ENCODE assay signal across 1 cellular context in genomic region chr17:74373838-74374606, GRCh38.
TF ChIP-seq lines count a peak whose summit lies in the region.

No MANE protein-coding gene starts in this region.

TF ChIP-seq in HepG2, 621 proteins besides CTCF, POLR2A, EP300 and RAD21 (continued from another document and continues in another):
- TF ChIP-seq, protein P1, sequence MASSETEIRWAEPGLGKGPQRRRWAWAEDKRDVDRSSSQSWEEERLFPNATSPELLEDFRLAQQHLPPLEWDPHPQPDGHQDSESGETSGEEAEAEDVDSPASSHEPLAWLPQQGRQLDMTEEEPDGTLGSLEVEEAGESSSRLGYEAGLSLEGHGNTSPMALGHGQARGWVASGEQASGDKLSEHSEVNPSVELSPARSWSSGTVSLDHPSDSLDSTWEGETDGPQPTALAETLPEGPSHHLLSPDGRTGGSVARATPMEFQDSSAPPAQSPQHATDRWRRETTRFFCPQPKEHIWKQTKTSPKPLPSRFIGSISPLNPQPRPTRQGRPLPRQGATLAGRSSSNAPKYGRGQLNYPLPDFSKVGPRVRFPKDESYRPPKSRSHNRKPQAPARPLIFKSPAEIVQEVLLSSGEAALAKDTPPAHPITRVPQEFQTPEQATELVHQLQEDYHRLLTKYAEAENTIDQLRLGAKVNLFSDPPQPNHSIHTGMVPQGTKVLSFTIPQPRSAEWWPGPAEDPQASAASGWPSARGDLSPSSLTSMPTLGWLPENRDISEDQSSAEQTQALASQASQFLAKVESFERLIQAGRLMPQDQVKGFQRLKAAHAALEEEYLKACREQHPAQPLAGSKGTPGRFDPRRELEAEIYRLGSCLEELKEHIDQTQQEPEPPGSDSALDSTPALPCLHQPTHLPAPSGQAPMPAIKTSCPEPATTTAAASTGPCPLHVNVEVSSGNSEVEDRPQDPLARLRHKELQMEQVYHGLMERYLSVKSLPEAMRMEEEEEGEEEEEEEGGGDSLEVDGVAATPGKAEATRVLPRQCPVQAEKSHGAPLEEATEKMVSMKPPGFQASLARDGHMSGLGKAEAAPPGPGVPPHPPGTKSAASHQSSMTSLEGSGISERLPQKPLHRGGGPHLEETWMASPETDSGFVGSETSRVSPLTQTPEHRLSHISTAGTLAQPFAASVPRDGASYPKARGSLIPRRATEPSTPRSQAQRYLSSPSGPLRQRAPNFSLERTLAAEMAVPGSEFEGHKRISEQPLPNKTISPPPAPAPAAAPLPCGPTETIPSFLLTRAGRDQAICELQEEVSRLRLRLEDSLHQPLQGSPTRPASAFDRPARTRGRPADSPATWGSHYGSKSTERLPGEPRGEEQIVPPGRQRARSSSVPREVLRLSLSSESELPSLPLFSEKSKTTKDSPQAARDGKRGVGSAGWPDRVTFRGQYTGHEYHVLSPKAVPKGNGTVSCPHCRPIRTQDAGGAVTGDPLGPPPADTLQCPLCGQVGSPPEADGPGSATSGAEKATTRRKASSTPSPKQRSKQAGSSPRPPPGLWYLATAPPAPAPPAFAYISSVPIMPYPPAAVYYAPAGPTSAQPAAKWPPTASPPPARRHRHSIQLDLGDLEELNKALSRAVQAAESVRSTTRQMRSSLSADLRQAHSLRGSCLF (CRISPR knock-in tag; IDR thresholded peaks at IDR 0.05; ENCODE audit: borderline replicate concordance) = no peak
- TF ChIP-seq, protein P2, sequence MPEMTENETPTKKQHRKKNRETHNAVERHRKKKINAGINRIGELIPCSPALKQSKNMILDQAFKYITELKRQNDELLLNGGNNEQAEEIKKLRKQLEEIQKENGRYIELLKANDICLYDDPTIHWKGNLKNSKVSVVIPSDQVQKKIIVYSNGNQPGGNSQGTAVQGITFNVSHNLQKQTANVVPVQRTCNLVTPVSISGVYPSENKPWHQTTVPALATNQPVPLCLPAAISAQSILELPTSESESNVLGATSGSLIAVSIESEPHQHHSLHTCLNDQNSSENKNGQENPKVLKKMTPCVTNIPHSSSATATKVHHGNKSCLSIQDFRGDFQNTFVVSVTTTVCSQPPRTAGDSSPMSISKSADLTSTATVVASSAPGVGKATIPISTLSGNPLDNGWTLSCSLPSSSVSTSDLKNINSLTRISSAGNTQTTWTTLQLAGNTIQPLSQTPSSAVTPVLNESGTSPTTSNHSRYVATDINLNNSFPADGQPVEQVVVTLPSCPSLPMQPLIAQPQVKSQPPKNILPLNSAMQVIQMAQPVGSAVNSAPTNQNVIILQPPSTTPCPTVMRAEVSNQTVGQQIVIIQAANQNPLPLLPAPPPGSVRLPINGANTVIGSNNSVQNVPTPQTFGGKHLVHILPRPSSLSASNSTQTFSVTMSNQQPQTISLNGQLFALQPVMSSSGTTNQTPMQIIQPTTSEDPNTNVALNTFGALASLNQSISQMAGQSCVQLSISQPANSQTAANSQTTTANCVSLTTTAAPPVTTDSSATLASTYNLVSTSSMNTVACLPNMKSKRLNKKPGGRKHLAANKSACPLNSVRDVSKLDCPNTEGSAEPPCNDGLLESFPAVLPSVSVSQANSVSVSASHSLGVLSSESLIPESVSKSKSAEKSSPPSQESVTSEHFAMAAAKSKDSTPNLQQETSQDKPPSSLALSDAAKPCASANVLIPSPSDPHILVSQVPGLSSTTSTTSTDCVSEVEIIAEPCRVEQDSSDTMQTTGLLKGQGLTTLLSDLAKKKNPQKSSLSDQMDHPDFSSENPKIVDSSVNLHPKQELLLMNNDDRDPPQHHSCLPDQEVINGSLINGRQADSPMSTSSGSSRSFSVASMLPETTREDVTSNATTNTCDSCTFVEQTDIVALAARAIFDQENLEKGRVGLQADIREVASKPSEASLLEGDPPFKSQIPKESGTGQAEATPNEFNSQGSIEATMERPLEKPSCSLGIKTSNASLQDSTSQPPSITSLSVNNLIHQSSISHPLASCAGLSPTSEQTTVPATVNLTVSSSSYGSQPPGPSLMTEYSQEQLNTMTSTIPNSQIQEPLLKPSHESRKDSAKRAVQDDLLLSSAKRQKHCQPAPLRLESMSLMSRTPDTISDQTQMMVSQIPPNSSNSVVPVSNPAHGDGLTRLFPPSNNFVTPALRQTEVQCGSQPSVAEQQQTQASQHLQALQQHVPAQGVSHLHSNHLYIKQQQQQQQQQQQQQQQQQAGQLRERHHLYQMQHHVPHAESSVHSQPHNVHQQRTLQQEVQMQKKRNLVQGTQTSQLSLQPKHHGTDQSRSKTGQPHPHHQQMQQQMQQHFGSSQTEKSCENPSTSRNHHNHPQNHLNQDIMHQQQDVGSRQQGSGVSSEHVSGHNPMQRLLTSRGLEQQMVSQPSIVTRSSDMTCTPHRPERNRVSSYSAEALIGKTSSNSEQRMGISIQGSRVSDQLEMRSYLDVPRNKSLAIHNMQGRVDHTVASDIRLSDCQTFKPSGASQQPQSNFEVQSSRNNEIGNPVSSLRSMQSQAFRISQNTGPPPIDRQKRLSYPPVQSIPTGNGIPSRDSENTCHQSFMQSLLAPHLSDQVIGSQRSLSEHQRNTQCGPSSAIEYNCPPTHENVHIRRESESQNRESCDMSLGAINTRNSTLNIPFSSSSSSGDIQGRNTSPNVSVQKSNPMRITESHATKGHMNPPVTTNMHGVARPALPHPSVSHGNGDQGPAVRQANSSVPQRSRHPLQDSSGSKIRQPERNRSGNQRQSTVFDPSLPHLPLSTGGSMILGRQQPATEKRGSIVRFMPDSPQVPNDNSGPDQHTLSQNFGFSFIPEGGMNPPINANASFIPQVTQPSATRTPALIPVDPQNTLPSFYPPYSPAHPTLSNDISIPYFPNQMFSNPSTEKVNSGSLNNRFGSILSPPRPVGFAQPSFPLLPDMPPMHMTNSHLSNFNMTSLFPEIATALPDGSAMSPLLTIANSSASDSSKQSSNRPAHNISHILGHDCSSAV (CRISPR knock-in tag; IDR thresholded peaks at IDR 0.05; ENCODE audit: borderline replicate concordance) = no peak
- TF ChIP-seq, protein P3, sequence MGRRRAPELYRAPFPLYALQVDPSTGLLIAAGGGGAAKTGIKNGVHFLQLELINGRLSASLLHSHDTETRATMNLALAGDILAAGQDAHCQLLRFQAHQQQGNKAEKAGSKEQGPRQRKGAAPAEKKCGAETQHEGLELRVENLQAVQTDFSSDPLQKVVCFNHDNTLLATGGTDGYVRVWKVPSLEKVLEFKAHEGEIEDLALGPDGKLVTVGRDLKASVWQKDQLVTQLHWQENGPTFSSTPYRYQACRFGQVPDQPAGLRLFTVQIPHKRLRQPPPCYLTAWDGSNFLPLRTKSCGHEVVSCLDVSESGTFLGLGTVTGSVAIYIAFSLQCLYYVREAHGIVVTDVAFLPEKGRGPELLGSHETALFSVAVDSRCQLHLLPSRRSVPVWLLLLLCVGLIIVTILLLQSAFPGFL (CRISPR knock-in tag; IDR thresholded peaks at IDR 0.05) = no peak
- TF ChIP-seq TMF1 (CRISPR knock-in tag; IDR thresholded peaks at IDR 0.05; ENCODE audit: low read depth) (no peak), MXD3 (CRISPR knock-in tag; IDR thresholded peaks at IDR 0.05) (no peak), ZNF710 (CRISPR knock-in tag; IDR thresholded peaks at IDR 0.05; ENCODE audit: borderline replicate concordance) (peak; percentile 90; the same call in 1 of the 2 replicates), ZNF674 (CRISPR knock-in tag; IDR thresholded peaks at IDR 0.05; ENCODE audit: low read depth) (no peak), ZNF296 (CRISPR knock-in tag; conservative IDR thresholded peaks at IDR 0.05) (no peak), JUNB (CRISPR knock-in tag; IDR thresholded peaks at IDR 0.05; ENCODE audit: borderline replicate concordance) (no peak), ZNF337 (CRISPR knock-in tag; IDR thresholded peaks at IDR 0.05; ENCODE audit: borderline replicate concordance, low read depth) (no peak), SETDB1 (CRISPR knock-in tag; IDR thresholded peaks at IDR 0.05; ENCODE audit: borderline replicate concordance) (no peak), ZNF772 (CRISPR knock-in tag; IDR thresholded peaks at IDR 0.05) (no peak), TSC22D2 (CRISPR knock-in tag; IDR thresholded peaks at IDR 0.05; ENCODE audit: borderline replicate concordance) (no peak), IKZF4 (CRISPR knock-in tag; IDR thresholded peaks at IDR 0.05; ENCODE audit: borderline replicate concordance, low read depth, not compliant biosample characterization) (no peak), KLF12 (CRISPR knock-in tag; IDR thresholded peaks at IDR 0.05; ENCODE audit: borderline replicate concordance) (no peak), ARNT (IDR thresholded peaks at IDR 0.05) (no peak), KDM5B (CRISPR knock-in tag; IDR thresholded peaks at IDR 0.05; ENCODE audit: borderline replicate concordance) (no peak; the same call in 1 of the 2 replicates), NFRKB (IDR thresholded peaks at IDR 0.05) (no peak), ZFYVE20 (CRISPR knock-in tag; IDR thresholded peaks at IDR 0.05; ENCODE audit: borderline replicate concordance, low read depth) (no peak), HOXA7 (CRISPR knock-in tag; IDR thresholded peaks at IDR 0.05) (no peak; the same call in 1 of the 2 replicates), ETS1 (CRISPR knock-in tag; IDR thresholded peaks at IDR 0.05) (no peak), TBP (CRISPR knock-in tag; IDR thresholded peaks at IDR 0.05) (no peak), PHF8 (CRISPR knock-in tag; IDR thresholded peaks at IDR 0.05) (no peak), TP53 (CRISPR knock-in tag; conservative IDR thresholded peaks at IDR 0.05) (no peak), HOXA5 (CRISPR knock-in tag; IDR thresholded peaks at IDR 0.05) (peak; percentile 77), PAWR (CRISPR knock-in tag; IDR thresholded peaks at IDR 0.05; ENCODE audit: borderline replicate concordance) (no peak), TRIM24 (CRISPR knock-in tag; IDR thresholded peaks at IDR 0.05) (no peak)
- TF ChIP-seq, protein P4, sequence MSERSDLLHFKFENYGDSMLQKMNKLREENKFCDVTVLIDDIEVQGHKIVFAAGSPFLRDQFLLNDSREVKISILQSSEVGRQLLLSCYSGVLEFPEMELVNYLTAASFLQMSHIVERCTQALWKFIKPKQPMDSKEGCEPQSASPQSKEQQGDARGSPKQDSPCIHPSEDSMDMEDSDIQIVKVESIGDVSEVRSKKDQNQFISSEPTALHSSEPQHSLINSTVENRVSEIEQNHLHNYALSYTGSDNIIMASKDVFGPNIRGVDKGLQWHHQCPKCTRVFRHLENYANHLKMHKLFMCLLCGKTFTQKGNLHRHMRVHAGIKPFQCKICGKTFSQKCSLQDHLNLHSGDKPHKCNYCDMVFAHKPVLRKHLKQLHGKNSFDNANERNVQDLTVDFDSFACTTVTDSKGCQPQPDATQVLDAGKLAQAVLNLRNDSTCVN (CRISPR knock-in tag; IDR thresholded peaks at IDR 0.05; ENCODE audit: borderline replicate concordance) = no peak
- TF ChIP-seq, protein P5, sequence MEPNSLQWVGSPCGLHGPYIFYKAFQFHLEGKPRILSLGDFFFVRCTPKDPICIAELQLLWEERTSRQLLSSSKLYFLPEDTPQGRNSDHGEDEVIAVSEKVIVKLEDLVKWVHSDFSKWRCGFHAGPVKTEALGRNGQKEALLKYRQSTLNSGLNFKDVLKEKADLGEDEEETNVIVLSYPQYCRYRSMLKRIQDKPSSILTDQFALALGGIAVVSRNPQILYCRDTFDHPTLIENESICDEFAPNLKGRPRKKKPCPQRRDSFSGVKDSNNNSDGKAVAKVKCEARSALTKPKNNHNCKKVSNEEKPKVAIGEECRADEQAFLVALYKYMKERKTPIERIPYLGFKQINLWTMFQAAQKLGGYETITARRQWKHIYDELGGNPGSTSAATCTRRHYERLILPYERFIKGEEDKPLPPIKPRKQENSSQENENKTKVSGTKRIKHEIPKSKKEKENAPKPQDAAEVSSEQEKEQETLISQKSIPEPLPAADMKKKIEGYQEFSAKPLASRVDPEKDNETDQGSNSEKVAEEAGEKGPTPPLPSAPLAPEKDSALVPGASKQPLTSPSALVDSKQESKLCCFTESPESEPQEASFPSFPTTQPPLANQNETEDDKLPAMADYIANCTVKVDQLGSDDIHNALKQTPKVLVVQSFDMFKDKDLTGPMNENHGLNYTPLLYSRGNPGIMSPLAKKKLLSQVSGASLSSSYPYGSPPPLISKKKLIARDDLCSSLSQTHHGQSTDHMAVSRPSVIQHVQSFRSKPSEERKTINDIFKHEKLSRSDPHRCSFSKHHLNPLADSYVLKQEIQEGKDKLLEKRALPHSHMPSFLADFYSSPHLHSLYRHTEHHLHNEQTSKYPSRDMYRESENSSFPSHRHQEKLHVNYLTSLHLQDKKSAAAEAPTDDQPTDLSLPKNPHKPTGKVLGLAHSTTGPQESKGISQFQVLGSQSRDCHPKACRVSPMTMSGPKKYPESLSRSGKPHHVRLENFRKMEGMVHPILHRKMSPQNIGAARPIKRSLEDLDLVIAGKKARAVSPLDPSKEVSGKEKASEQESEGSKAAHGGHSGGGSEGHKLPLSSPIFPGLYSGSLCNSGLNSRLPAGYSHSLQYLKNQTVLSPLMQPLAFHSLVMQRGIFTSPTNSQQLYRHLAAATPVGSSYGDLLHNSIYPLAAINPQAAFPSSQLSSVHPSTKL (CRISPR knock-in tag; IDR thresholded peaks at IDR 0.05) = peak; percentile 89
